Comparison of ENCODE assay signal across 8 cellular contexts in the genomic region with DNA sequence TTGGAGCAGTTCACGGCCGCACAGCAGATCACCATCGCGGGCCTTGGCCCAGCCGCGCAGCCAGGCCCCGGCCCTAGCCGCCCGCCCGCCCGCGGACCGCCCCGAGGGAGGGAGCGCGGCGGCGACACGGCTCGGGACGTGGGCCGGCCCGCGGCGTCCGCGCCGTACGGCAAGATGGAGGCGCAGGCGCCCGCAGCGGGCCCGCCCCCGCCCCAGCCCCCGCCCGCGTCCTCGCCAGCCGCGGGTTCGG. TPM values are rescaled to one million over a fixed set of nuclear protein-coding genes. Genes with fewer than 3 reads are reported as not detected.
A peak's percentile ranks its signal among the peaks of the same experiment; 100 is the strongest.
DNase-seq lines count a peak whose midpoint lies in the region; ATAC-seq and TF ChIP-seq lines count a peak whose summit lies in the region.

Gene THAP4, minus strand, starts transcription at position 176 of the 250 bp plus-strand sequence. Its CDS starts 141 bp downstream, at position 35.

- intact Hi-C loops in left ventricle myocardium superior (cut with micrococcal nuclease): no loop called here

- H3K9me3 Mint-ChIP-seq in activated naive CD8-positive, alpha-beta T cell treated with anti-CD3 and anti-CD28 coated beads, Interleukin-2, amount 50 U/mL, for 24 hours: no peaks in the 10 kb centered on the region

- ATAC-seq in activated naive CD8-positive, alpha-beta T cell treated with anti-CD3 and anti-CD28 coated beads, Interleukin-2, amount 50 U/mL, for 24 hours: peak; percentile 71
- peak; percentile 81 for ATAC-seq in left ventricle myocardium superior

- H3K36me3 Mint-ChIP-seq in activated naive CD8-positive, alpha-beta T cell treated with anti-CD3 and anti-CD28 coated beads, Interleukin-2, amount 50 U/mL, for 24 hours (ENCODE audit: low read depth): peaks cover 42% of the 10 kb centered on the region

- peak within 1 kb of the TSS; percentile 93 for H3K27ac Mint-ChIP-seq in activated naive CD8-positive, alpha-beta T cell treated with anti-CD3 and anti-CD28 coated beads, Interleukin-2, amount 50 U/mL, for 24 hours

- H3K4me1 Mint-ChIP-seq in activated naive CD8-positive, alpha-beta T cell treated with anti-CD3 and anti-CD28 coated beads, Interleukin-2, amount 50 U/mL, for 24 hours: peaks cover 49% of the 10 kb centered on the region

- no peaks in the 10 kb centered on the region for H3K27me3 Mint-ChIP-seq in activated naive CD8-positive, alpha-beta T cell treated with anti-CD3 and anti-CD28 coated beads, Interleukin-2, amount 50 U/mL, for 24 hours

- peak; percentile 72 for DNase-seq in NCI-H345 treated with DMSO at 0.1 percent for 48 hours (lab: John Stamatoyannopoulos, UW; ENCODE audit: unreplicated experiment)
- DNase-seq in NCI-H345 (lab: John Stamatoyannopoulos, UW): no peak
- DNase-seq in HFF-Myc (ENCODE audit: extremely low read depth, low read depth): no peak
- DNase-seq in NCI-H226: peak; percentile 76
- DNase-seq in activated naive CD8-positive, alpha-beta T cell treated with anti-CD3 and anti-CD28 coated beads, Interleukin-2, amount 50 U/mL, for 24 hours: peak; percentile 57
- DNase-seq in left ventricle myocardium superior: peak; percentile 87
- no peak for DNase-seq in retinal pigment epithelial cell (ENCODE audit: low read depth)
- DNase-seq in NCI-H2227 treated with DMSO at 0.1 percent for 48 hours (lab: John Stamatoyannopoulos, UW): no peak

- TF ChIP-seq CTCF in HFF-Myc (IDR thresholded peaks at IDR 0.05; ENCODE audit: low read depth, low read length, missing control alignments) (no peak), retinal pigment epithelial cell (conservative IDR thresholded peaks at IDR 0.05; ENCODE audit: low read depth, low read length) (no peak)

- peak within 1 kb of the TSS; percentile 99 for H3K4me3 Mint-ChIP-seq in activated naive CD8-positive, alpha-beta T cell treated with anti-CD3 and anti-CD28 coated beads, Interleukin-2, amount 50 U/mL, for 24 hours

- H3K4me3 ChIP-seq in HFF-Myc (replicated peaks; ENCODE audit: low read depth, low read length) (peak within 1 kb of the TSS; percentile 82), retinal pigment epithelial cell (ENCODE audit: low read length) (peak within 1 kb of the TSS; percentile 84)

RNA-seq across cellular contexts. Expression of gene THAP4, which starts in this region (rescaled TPM):
- total RNA-seq in left ventricle myocardium superior: 84.5 TPM

Comparison
In these comparisons a context has a peak if more than half of its experiments do, and no peak if none do; other contexts are left out.
1. DNase-seq: peak in NCI-H345 treated with DMSO at 0.1 percent for 48 hours (single experiment), NCI-H226 (single experiment), activated naive CD8-positive, alpha-beta T cell treated with anti-CD3 and anti-CD28 coated beads, Interleukin-2, amount 50 U/mL, for 24 hours (single experiment) and left ventricle myocardium superior (single experiment); none in NCI-H345 (single experiment), HFF-Myc (single experiment), retinal pigment epithelial cell (single experiment) and NCI-H2227 treated with DMSO at 0.1 percent for 48 hours (single experiment).